In the genomic region with DNA sequence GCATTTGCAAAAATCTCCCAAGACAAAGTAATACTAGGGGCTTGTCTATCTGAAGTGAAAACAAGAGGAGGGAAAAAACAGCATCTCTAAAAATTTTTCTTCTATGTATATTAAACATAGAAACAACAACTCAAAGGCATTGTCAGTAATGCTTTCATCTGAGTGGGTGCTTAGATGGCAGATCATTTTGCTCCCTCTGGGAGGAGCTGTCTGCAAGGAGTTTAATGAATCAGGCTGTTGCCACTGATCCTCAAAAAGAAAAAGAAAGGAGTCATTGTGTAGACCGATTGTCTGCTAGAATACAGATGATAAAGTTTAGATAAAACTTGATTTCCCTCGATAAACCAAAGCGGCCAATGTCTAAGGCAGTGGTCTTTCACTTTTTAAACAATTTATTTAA, we compare ENCODE assay signal across 1 cellular context.
A peak's percentile ranks its signal among the peaks of the same experiment; 100 is the strongest.
TF ChIP-seq lines count a peak whose summit lies in the region.

No MANE protein-coding gene starts in this region.

TF ChIP-seq in HepG2, 621 proteins besides CTCF, POLR2A, EP300 and RAD21 (continued from another document):
- TF ChIP-seq, protein P1, sequence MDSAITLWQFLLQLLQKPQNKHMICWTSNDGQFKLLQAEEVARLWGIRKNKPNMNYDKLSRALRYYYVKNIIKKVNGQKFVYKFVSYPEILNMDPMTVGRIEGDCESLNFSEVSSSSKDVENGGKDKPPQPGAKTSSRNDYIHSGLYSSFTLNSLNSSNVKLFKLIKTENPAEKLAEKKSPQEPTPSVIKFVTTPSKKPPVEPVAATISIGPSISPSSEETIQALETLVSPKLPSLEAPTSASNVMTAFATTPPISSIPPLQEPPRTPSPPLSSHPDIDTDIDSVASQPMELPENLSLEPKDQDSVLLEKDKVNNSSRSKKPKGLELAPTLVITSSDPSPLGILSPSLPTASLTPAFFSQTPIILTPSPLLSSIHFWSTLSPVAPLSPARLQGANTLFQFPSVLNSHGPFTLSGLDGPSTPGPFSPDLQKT (CRISPR knock-in tag; IDR thresholded peaks at IDR 0.05; ENCODE audit: borderline replicate concordance), result no peak
- TF ChIP-seq RXRB (CRISPR knock-in tag; IDR thresholded peaks at IDR 0.05; ENCODE audit: borderline replicate concordance), result 0 out of 2 replicates have a peak, but pooled peaks have one; percentile 15
- TF ChIP-seq MIXL1 (CRISPR knock-in tag; IDR thresholded peaks at IDR 0.05), result peak; percentile 55; the same call in 1 of the 2 replicates
- TF ChIP-seq NR2F2 (IDR thresholded peaks at IDR 0.05; ENCODE audit: borderline replicate concordance, low read depth), result no peak
- TF ChIP-seq STAG1 (CRISPR knock-in tag; IDR thresholded peaks at IDR 0.05), result peak; percentile 91
- no peak for TF ChIP-seq ZNF558 (CRISPR knock-in tag; IDR thresholded peaks at IDR 0.05; ENCODE audit: borderline replicate concordance)
- no peak for TF ChIP-seq RARG (CRISPR knock-in tag; IDR thresholded peaks at IDR 0.05; ENCODE audit: low read depth)
- no peak for TF ChIP-seq MAZ (IDR thresholded peaks at IDR 0.05; ENCODE audit: borderline replicate concordance, low read depth, low read length)
- no peak for TF ChIP-seq MAZ (CRISPR knock-in tag; IDR thresholded peaks at IDR 0.05; ENCODE audit: low read depth)
- TF ChIP-seq THAP11 (CRISPR knock-in tag; IDR thresholded peaks at IDR 0.05), result 0 out of 2 replicates have a peak, but pooled peaks have one; percentile 17
- TF ChIP-seq, protein P2, sequence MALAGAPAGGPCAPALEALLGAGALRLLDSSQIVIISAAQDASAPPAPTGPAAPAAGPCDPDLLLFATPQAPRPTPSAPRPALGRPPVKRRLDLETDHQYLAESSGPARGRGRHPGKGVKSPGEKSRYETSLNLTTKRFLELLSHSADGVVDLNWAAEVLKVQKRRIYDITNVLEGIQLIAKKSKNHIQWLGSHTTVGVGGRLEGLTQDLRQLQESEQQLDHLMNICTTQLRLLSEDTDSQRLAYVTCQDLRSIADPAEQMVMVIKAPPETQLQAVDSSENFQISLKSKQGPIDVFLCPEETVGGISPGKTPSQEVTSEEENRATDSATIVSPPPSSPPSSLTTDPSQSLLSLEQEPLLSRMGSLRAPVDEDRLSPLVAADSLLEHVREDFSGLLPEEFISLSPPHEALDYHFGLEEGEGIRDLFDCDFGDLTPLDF (CRISPR knock-in tag; IDR thresholded peaks at IDR 0.05), result no peak
- TF ChIP-seq IRF2 (CRISPR knock-in tag; IDR thresholded peaks at IDR 0.05), result 0 out of 2 replicates have a peak, but pooled peaks have one; percentile 28
- TF ChIP-seq, protein P3, sequence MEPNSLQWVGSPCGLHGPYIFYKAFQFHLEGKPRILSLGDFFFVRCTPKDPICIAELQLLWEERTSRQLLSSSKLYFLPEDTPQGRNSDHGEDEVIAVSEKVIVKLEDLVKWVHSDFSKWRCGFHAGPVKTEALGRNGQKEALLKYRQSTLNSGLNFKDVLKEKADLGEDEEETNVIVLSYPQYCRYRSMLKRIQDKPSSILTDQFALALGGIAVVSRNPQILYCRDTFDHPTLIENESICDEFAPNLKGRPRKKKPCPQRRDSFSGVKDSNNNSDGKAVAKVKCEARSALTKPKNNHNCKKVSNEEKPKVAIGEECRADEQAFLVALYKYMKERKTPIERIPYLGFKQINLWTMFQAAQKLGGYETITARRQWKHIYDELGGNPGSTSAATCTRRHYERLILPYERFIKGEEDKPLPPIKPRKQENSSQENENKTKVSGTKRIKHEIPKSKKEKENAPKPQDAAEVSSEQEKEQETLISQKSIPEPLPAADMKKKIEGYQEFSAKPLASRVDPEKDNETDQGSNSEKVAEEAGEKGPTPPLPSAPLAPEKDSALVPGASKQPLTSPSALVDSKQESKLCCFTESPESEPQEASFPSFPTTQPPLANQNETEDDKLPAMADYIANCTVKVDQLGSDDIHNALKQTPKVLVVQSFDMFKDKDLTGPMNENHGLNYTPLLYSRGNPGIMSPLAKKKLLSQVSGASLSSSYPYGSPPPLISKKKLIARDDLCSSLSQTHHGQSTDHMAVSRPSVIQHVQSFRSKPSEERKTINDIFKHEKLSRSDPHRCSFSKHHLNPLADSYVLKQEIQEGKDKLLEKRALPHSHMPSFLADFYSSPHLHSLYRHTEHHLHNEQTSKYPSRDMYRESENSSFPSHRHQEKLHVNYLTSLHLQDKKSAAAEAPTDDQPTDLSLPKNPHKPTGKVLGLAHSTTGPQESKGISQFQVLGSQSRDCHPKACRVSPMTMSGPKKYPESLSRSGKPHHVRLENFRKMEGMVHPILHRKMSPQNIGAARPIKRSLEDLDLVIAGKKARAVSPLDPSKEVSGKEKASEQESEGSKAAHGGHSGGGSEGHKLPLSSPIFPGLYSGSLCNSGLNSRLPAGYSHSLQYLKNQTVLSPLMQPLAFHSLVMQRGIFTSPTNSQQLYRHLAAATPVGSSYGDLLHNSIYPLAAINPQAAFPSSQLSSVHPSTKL (CRISPR knock-in tag; IDR thresholded peaks at IDR 0.05), result peak; percentile 40; the same call in 1 of the 2 replicates
- TF ChIP-seq PHF5A (CRISPR knock-in tag; IDR thresholded peaks at IDR 0.05; ENCODE audit: low read depth, unreplicated experiment), result no peak
- peak; percentile 87 for TF ChIP-seq SMC3 (IDR thresholded peaks at IDR 0.05; ENCODE audit: low read length)
- TF ChIP-seq FOSL1 (CRISPR knock-in tag; IDR thresholded peaks at IDR 0.05; ENCODE audit: borderline replicate concordance), result no peak
- TF ChIP-seq, protein P4, sequence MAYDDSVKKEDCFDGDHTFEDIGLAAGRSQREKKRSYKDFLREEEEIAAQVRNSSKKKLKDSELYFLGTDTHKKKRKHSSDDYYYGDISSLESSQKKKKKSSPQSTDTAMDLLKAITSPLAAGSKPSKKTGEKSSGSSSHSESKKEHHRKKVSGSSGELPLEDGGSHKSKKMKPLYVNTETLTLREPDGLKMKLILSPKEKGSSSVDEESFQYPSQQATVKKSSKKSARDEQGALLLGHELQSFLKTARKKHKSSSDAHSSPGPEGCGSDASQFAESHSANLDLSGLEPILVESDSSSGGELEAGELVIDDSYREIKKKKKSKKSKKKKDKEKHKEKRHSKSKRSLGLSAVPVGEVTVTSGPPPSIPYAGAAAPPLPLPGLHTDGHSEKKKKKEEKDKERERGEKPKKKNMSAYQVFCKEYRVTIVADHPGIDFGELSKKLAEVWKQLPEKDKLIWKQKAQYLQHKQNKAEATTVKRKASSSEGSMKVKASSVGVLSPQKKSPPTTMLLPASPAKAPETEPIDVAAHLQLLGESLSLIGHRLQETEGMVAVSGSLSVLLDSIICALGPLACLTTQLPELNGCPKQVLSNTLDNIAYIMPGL (CRISPR knock-in tag; IDR thresholded peaks at IDR 0.05; ENCODE audit: borderline replicate concordance in 1 of 2, low read depth in 1 of 2), result 0 out of 4 replicates have a peak, but pooled peaks of 1 of the 2 experiments have one; percentile 14
- TF ChIP-seq ZNF160 (CRISPR knock-in tag; IDR thresholded peaks at IDR 0.05), result no peak
